ENCODE assay signal across 8 cellular contexts in genomic region chr2:152718047-152718908, GRCh38. TPM values are rescaled to one million over a fixed set of nuclear protein-coding genes. Genes with fewer than 3 reads are reported as not detected.
DNase-seq lines count a peak whose midpoint lies in the region; ATAC-seq and TF ChIP-seq lines count a peak whose summit lies in the region.

ARL6IP6 (plus strand) TSS chr2:152718620; CDS start chr2:152718625, 5 bp downstream.

- H3K9me1 ChIP-seq in IMR-90 (ENCODE audit: insufficient read depth, low read length), result no peaks in the 10 kb centered on the region

- peak within 1 kb of the TSS; percentile 92 for H3K4me3 ChIP-seq in IMR-90 (ENCODE audit: insufficient read depth, low read depth, low read length)
- H3K4me3 ChIP-seq in OCI-LY7 (ENCODE audit: low read depth, low read length, poor library complexity, severe bottlenecking), result peak within 1 kb of the TSS; percentile 76

- peak within 1 kb of the TSS; percentile 88; the same call in 2 of the 3 replicates for H2BK15ac ChIP-seq in IMR-90 (ENCODE audit: low read depth, low read length)

- ATAC-seq in GM21529 (IDR thresholded peaks at IDR 0.05; ENCODE audit: unreplicated experiment) (peak; percentile 69), IMR-90 (ENCODE audit: low read depth) (peak; percentile 81)

- peak within 1 kb of the TSS; percentile 90 for H4K5ac ChIP-seq in IMR-90 (ENCODE audit: low read depth, low read length)

- H4K91ac ChIP-seq in IMR-90 (ENCODE audit: insufficient read depth, low read depth, low read length), result peak within 1 kb of the TSS; percentile 92

- intact Hi-C loops in IMR-90 (cut with micrococcal nuclease), result no loop called here
- intact Hi-C loops in OCI-LY7 (cut with micrococcal nuclease; ENCODE audit: unreplicated experiment), result loop anchor here (5.0 kb wide), 1 partner anchor 891 kb away; the partner anchor contains the start of gene ARL5A

- dilution Hi-C loops in IMR-90 (cut with HindIII; ENCODE audit: low sequenced_read_pairs, unreplicated experiment), result no loop called here

- peak within 1 kb of the TSS; percentile 94 for H3K9ac ChIP-seq in IMR-90 (ENCODE audit: low read depth, low read length)

- H3K9me2 ChIP-seq in OCI-LY7 (ENCODE audit: insufficient read depth, low read length), result no peaks in the 10 kb centered on the region

- H3K23ac ChIP-seq in IMR-90 (ENCODE audit: low read depth, low read length), result peak within 1 kb of the TSS; percentile 99

- peak within 1 kb of the TSS; percentile 99 for H3K4ac ChIP-seq in IMR-90 (ENCODE audit: low read depth, low read length)

- peak; percentile 76 for TF ChIP-seq POLR2A in IMR-90 (IDR thresholded peaks at IDR 0.05; ENCODE audit: low read depth, low read length)

- in situ Hi-C loops in IMR-90 (cut with MboI; ENCODE audit: low sequenced_read_pairs), result no loop called here

- H2AK5ac ChIP-seq in IMR-90 (ENCODE audit: low read depth, low read length), result peak within 1 kb of the TSS; percentile 75

- H2AFZ ChIP-seq in IMR-90 (replicated peaks; ENCODE audit: low read length, poor library complexity) (peak within 1 kb of the TSS; percentile 100), OCI-LY7 (ENCODE audit: low read length) (peak within 1 kb of the TSS; percentile 71)

- H3K56ac ChIP-seq in IMR-90 (ENCODE audit: extremely low read depth, insufficient read depth, low read length), result peak within 1 kb of the TSS; percentile 98

- peak within 1 kb of the TSS; percentile 96 for H2AK9ac ChIP-seq in IMR-90 (replicated peaks; ENCODE audit: low read depth, low read length, poor library complexity)

- peaks cover 3 to 30% of the 10 kb centered on the region in 2 experiments; a peak in 3 of 4 replicates for H3K79me1 ChIP-seq in IMR-90 (ENCODE audit: low read depth in 1 of 2, low read length in 2 of 2)

- peaks cover 19% of the 10 kb centered on the region for H3K36me3 Mint-ChIP-seq in endothelial cell (ENCODE audit: low read depth, unreplicated experiment)

- H2BK20ac ChIP-seq in IMR-90 (ENCODE audit: low read depth, low read length), result peak within 1 kb of the TSS; percentile 92; the same call in 1 of the 2 replicates

- 0% methylated on average over 32 of the region's 88 CpGs; no CpG with 5 or more reads in 1 of the 2 experiments for WGBS in IMR-90 (ENCODE audit: extremely low coverage in 2 of 2, insufficient read length in 1 of 2), 2 experiments

- H3K27me3 ChIP-seq in IMR-90 (ENCODE audit: control insufficient read depth, insufficient read depth, low read length), result no peaks in the 10 kb centered on the region

- H3K27ac ChIP-seq in IMR-90 (ENCODE audit: insufficient read depth, low read length) (peak within 1 kb of the TSS; percentile 96), OCI-LY7 (ENCODE audit: low read depth, low read length, poor library complexity, severe bottlenecking) (peak within 1 kb of the TSS; percentile 89)

- peak within 1 kb of the TSS; percentile 99 for H3K27ac Mint-ChIP-seq in endothelial cell (ENCODE audit: unreplicated experiment)

- H2BK120ac ChIP-seq in IMR-90 (ENCODE audit: low read depth, low read length), result peak within 1 kb of the TSS; percentile 99

- H4K20me1 ChIP-seq in IMR-90 (ENCODE audit: insufficient read depth, low read length), result peaks cover 2% of the 10 kb centered on the region; the same call in 1 of the 2 replicates
- peaks cover 59% of the 10 kb centered on the region for H4K20me1 ChIP-seq in OCI-LY7 (ENCODE audit: insufficient read depth, low read length)

- H3K27me3 Mint-ChIP-seq in endothelial cell (ENCODE audit: unreplicated experiment), result peaks cover 18% of the 10 kb centered on the region

- DNase-seq in DMS 273 treated with DMSO at 0.1 percent for 48 hours (lab: John Stamatoyannopoulos, UW) (peak; percentile 91), IMR-90 (peak; percentile 84), OCI-LY7 (ENCODE audit: low spot score) (peak; percentile 94), activated T-cell treated with anti-CD3 and anti-CD28 coated beads for 1 hour (ENCODE audit: low read depth) (peak; percentile 90), endothelial cell (ENCODE audit: low spot score) (peak; percentile 93), midbrain (lab: John Stamatoyannopoulos, UW) (peak; percentile 97)
- peak; percentile 87 to 91 for DNase-seq in stimulated activated CD8-positive, alpha-beta memory T cell treated with anti-CD3 and anti-CD28 coated beads, Interleukin-15, amount 100 ng/mL, for 48 hours (ENCODE audit: low read depth in 2 of 2)

- peaks cover 85% of the 10 kb centered on the region for H3K79me2 ChIP-seq in OCI-LY7 (ENCODE audit: insufficient read depth, low read depth, low read length)

- peaks cover 29% of the 10 kb centered on the region for H3K4me1 Mint-ChIP-seq in endothelial cell (ENCODE audit: unreplicated experiment)

- H3K14ac ChIP-seq in IMR-90 (replicated peaks; ENCODE audit: low read depth, low read length), result peak within 1 kb of the TSS; percentile 99

- H4K8ac ChIP-seq in IMR-90 (ENCODE audit: low read depth in 2 of 2, low read length in 2 of 2), result peak within 1 kb of the TSS; percentile 87 to 98

- H3K4me1 ChIP-seq in IMR-90 (ENCODE audit: control insufficient read depth, insufficient read depth, low read length), result peaks cover 2% of the 10 kb centered on the region; the same call in 1 of the 2 replicates
- peaks cover 33% of the 10 kb centered on the region for H3K4me1 ChIP-seq in OCI-LY7 (ENCODE audit: insufficient read depth, low read length, poor library complexity, severe bottlenecking)

- TF ChIP-seq CTCF in IMR-90 (conservative IDR thresholded peaks at IDR 0.05; ENCODE audit: low read depth, low read length) (no peak), OCI-LY7 (conservative IDR thresholded peaks at IDR 0.05; ENCODE audit: low read length) (no peak), endothelial cell (IDR thresholded peaks at IDR 0.05; ENCODE audit: unreplicated experiment) (no peak)

- H3K9me3 ChIP-seq in IMR-90 (ENCODE audit: control insufficient read depth, insufficient read depth, low read length) (no peaks in the 10 kb centered on the region), OCI-LY7 (ENCODE audit: low read length) (no peaks in the 10 kb centered on the region)

- H3K9me3 Mint-ChIP-seq in endothelial cell (ENCODE audit: unreplicated experiment), result no peaks in the 10 kb centered on the region

- H3K4me2 ChIP-seq in IMR-90 (ENCODE audit: low read depth, low read length), result peak within 1 kb of the TSS; percentile 85
- peak within 1 kb of the TSS; percentile 88 for H3K4me2 ChIP-seq in OCI-LY7 (ENCODE audit: low read length)

- CTCF ChIA-PET in IMR-90 (lab: Yijun Ruan, JAX) (no interaction called here), OCI-LY7 (lab: Charles Lee; ENCODE audit: unreplicated experiment) (no interaction called here)

- POLR2A ChIA-PET in IMR-90 (lab: Charles Lee; ENCODE audit: unreplicated experiment) (no interaction called here), OCI-LY7 (lab: Charles Lee) (interaction anchor here (0.6 to 5.5 kb wide), 6 partner anchors 13 to 533 kb away, joined by 3 to 45 read pairs (median 4); no protein-coding TSS in a partner anchor)

- BruUV-seq in IMR-90 (replicated peaks; lab: Mats Ljungman, UMichigan) (no TSS peak), OCI-LY7 (replicated peaks; lab: Mats Ljungman, UMichigan) (no TSS peak)

- peak within 1 kb of the TSS; percentile 92 for H3K18ac ChIP-seq in IMR-90 (ENCODE audit: low read depth, low read length)

- H3K36me3 ChIP-seq in IMR-90 (ENCODE audit: control insufficient read depth, insufficient read depth, low read length) (no peaks in the 10 kb centered on the region), OCI-LY7 (ENCODE audit: insufficient read depth, low read length) (peaks cover 63% of the 10 kb centered on the region)

- peak within 1 kb of the TSS; percentile 100 for H3K4me3 Mint-ChIP-seq in endothelial cell (ENCODE audit: unreplicated experiment)

- peak within 1 kb of the TSS; percentile 97 for H2BK5ac ChIP-seq in IMR-90 (ENCODE audit: low read depth, low read length, poor library complexity, severe bottlenecking)

- TF ChIP-seq RAD21 in IMR-90 (IDR thresholded peaks at IDR 0.05; ENCODE audit: low read length), result no peak

TF ChIP-seq in IMR-90, 13 proteins besides CTCF, POLR2A, EP300 and RAD21 (continues in another document):
- TF ChIP-seq RFX5 (IDR thresholded peaks at IDR 0.05; ENCODE audit: low read depth, low read length), result no peak
- peak; percentile 96 for TF ChIP-seq BHLHE40 (IDR thresholded peaks at IDR 0.05; ENCODE audit: low read depth, low read length)
- TF ChIP-seq NFE2L2 (IDR thresholded peaks at IDR 0.05; ENCODE audit: low read depth, low read length), result no peak
- no peak for TF ChIP-seq MAFK (IDR thresholded peaks at IDR 0.05; ENCODE audit: low read depth, low read length)
- TF ChIP-seq FOS (IDR thresholded peaks at IDR 0.05; ENCODE audit: low read depth, low read length), result no peak
- TF ChIP-seq MAZ (IDR thresholded peaks at IDR 0.05; ENCODE audit: borderline replicate concordance, low read depth, low read length), result peak; percentile 84
- TF ChIP-seq MXI1 (IDR thresholded peaks at IDR 0.05; ENCODE audit: borderline replicate concordance, low read depth, low read length), result peak; percentile 60; the same call in 1 of the 2 replicates
- TF ChIP-seq CEBPB (IDR thresholded peaks at IDR 0.05; ENCODE audit: low read depth, low read length), result no peak
- TF ChIP-seq USF2 (IDR thresholded peaks at IDR 0.05; ENCODE audit: low read depth, low read length), result no peak; the same call in 1 of the 2 replicates
- TF ChIP-seq CHD1 (IDR thresholded peaks at IDR 0.05; ENCODE audit: low read depth, low read length), result peak; percentile 98; the same call in 1 of the 2 replicates
- TF ChIP-seq SMC3 (IDR thresholded peaks at IDR 0.05; ENCODE audit: low read depth, low read length), result no peak

RNA-seq across cellular contexts. Expression of gene ARL6IP6, which starts in this region (rescaled TPM):
- 4.1 and 11.7 TPM in 2 replicates for total RNA-seq in IMR-90 (2012; rRNA removed)
- 11.2 and 14.7 TPM in 2 replicates for polyA plus RNA-seq in IMR-90 (2012; rRNA removed)
- 7.7 and 9.5 TPM in 2 replicates for polyA plus RNA-seq in IMR-90 (2012; cell fraction: cytosol; rRNA removed)
- 9.3 and 19.8 TPM in 2 replicates for polyA plus RNA-seq in IMR-90 (2012; cell fraction: nucleus; rRNA removed; ENCODE audit: low replicate concordance)
- total RNA-seq in OCI-LY7 (2014; rRNA removed; shearing (Covaris generic)), result 34.6 and 38.3 TPM in 2 replicates
- 58.3 and 61.8 TPM in 2 replicates for total RNA-seq in OCI-LY7 (2022)
- total RNA-seq in endothelial cell (ENCODE audit: unreplicated experiment), result 22.7 TPM

Comparison
In these comparisons a context has a peak if more than half of its experiments do, and no peak if none do; other contexts are left out.
1. Peak in every context shown above with its lines: DNase-seq, ATAC-seq, H3K4me3 ChIP-seq and H3K27ac ChIP-seq.